ENCODE assay signal across 13 cellular contexts in the genomic region with DNA sequence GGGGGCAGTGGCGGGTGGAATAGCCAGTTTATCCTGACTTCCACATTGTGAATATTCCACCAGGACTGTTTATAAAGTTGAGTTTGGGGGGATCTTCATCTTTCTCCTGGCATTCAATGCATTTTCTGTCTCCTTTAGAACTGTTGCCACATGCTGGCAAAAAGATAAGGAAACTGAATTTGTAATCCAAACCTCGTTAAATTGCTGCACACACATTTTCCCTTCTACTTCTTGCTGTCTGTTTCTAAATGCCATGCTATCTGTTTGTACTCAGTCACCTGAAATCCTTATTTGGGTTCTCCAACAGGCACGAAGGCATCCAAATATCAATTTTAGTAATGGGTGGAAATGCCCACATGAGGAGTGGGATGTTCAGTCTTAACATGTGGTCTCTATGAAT.
DNase-seq lines count a peak whose midpoint lies in the region; ATAC-seq, FAIRE-seq and TF ChIP-seq lines count a peak whose summit lies in the region.
"Had no signal": no experiment of that assay in that cellular context is flagged by ENCODE, and none has a peak within 500 bp of the region (broad histone marks: within the 10 kb centered on the region; RNA-seq: fewer than 3 reads in every experiment).

No MANE protein-coding gene starts in this region.

- no peaks in the 10 kb centered on the region for H3K9me3 ChIP-seq in kidney (ENCODE audit: control insufficient read depth in 1 of 2, low read length in 2 of 2)
- no peaks in the 10 kb centered on the region for H3K9me3 ChIP-seq in skeletal muscle tissue (ENCODE audit: control insufficient read depth in 3 of 3, low read length in 3 of 3)

- peak overlapping the region; percentile 72 for H3K27ac Mint-ChIP-seq in activated B cell treated with CpG ODN at 0.5 μM for 24 hours
- H3K27ac Mint-ChIP-seq: activated naive CD4-positive, alpha-beta T cell treated with anti-CD3 and anti-CD28 coated beads for 36 hours; CD8-positive, alpha-beta T cell; stimulated activated naive CD8-positive, alpha-beta T cell treated with anti-CD3 and anti-CD28 coated beads, Interleukin-15, Interleukin-2, amounts not matched to agents 100 ng/mL and 50 ng/mL, for 24 hours had no signal

- H3K4me3 Mint-ChIP-seq in activated B cell treated with CpG ODN at 0.5 μM for 24 hours: peak overlapping the region; percentile 21
- H3K4me3 Mint-ChIP-seq: activated naive CD4-positive, alpha-beta T cell treated with anti-CD3 and anti-CD28 coated beads for 36 hours; CD8-positive, alpha-beta T cell; stimulated activated naive CD8-positive, alpha-beta T cell treated with anti-CD3 and anti-CD28 coated beads, Interleukin-15, Interleukin-2, amounts not matched to agents 100 ng/mL and 50 ng/mL, for 24 hours had no signal

- H3K27ac ChIP-seq in kidney (ENCODE audit: low read depth in 2 of 2, low read length in 2 of 2) (peak overlapping the region; percentile 75 to 89), skeletal muscle tissue (ENCODE audit: low read depth, low read length) (peak overlapping the region; percentile 90)
- H3K27ac ChIP-seq: epithelial cell of prostate had no signal

- CTCF ChIA-PET in activated B cell treated with CpG ODN at 0.5 μM for 24 hours (lab: Charles Lee): interaction anchor here (0.8 kb wide), 1 partner anchor 28 kb away, joined by 3 read pairs; no protein-coding TSS in a partner anchor

- no peaks in the 10 kb centered on the region for H3K36me3 ChIP-seq in kidney (ENCODE audit: control insufficient read depth in 1 of 2, insufficient read depth in 2 of 2, low read length in 2 of 2)
- H3K36me3 ChIP-seq in skeletal muscle tissue (ENCODE audit: control insufficient read depth in 3 of 3, insufficient read depth in 3 of 3, low read length in 3 of 3): no peaks in the 10 kb centered on the region

- no peaks in the 10 kb centered on the region for H3K9me3 Mint-ChIP-seq in activated B cell treated with CpG ODN at 0.5 μM for 24 hours
- H3K9me3 Mint-ChIP-seq: activated naive CD4-positive, alpha-beta T cell treated with anti-CD3 and anti-CD28 coated beads for 36 hours; CD8-positive, alpha-beta T cell had no signal

- POLR2A ChIA-PET in activated B cell treated with CpG ODN at 0.5 μM for 24 hours (lab: Charles Lee): interaction anchor here (0.7 kb wide), 1 partner anchor 448 kb away, joined by 8 read pairs; no protein-coding TSS in a partner anchor

- H3K9ac ChIP-seq in kidney (ENCODE audit: low read length in 2 of 2) (no peak overlapping the region), skeletal muscle tissue (ENCODE audit: low read depth in 1 of 3, low read length in 3 of 3) (peak overlapping the region in 2 of 3 donors; percentile 27 to 46)

- no peaks in the 10 kb centered on the region for H3K27me3 Mint-ChIP-seq in activated B cell treated with CpG ODN at 0.5 μM for 24 hours

- H3K4me1 ChIP-seq in kidney (ENCODE audit: control insufficient read depth in 1 of 2, insufficient read depth in 1 of 2, low read depth in 1 of 2, low read length in 2 of 2) (peaks cover 0 to 2% of the 10 kb centered on the region in 2 donors), skeletal muscle tissue (ENCODE audit: control insufficient read depth in 3 of 3, insufficient read depth in 3 of 3, low read length in 3 of 3) (peaks cover 10 to 20% (median 16%) of the 10 kb centered on the region in 3 donors)

- intact Hi-C loops in activated B cell treated with CpG ODN at 0.5 μM for 24 hours (cut with micrococcal nuclease): loop anchor here (5.0 to 10.0 kb wide), 3 partner anchors 177 to 444 kb away; partner anchors contain the start of gene CCN2
- intact Hi-C loops in kidney (cut with DNase I): no loop called here

- ATAC-seq in activated B cell treated with CpG ODN at 0.5 μM for 24 hours (ENCODE audit: low read depth) (no peak), HG03045 (IDR thresholded peaks at IDR 0.05; ENCODE audit: unreplicated experiment) (no peak)
- ATAC-seq: CD8-positive, alpha-beta T cell; left colon had no signal

- no peaks in the 10 kb centered on the region for H3K36me3 Mint-ChIP-seq in activated B cell treated with CpG ODN at 0.5 μM for 24 hours (ENCODE audit: low read depth)
- H3K36me3 Mint-ChIP-seq: CD8-positive, alpha-beta T cell had no signal

- DNase-seq in ELR (ENCODE audit: low read depth): peak; percentile 19
- no peak for DNase-seq in activated B cell treated with CpG ODN at 0.5 μM for 24 hours
- DNase-seq in kidney: no peak
- no peak for DNase-seq in nucleus accumbens (lab: John Stamatoyannopoulos, UW)
- no peak for DNase-seq in T-helper 1 cell
- no peak for DNase-seq in mucosa of gallbladder (ENCODE audit: low spot score)
- DNase-seq: activated naive CD4-positive, alpha-beta T cell treated with anti-CD3 and anti-CD28 coated beads for 36 hours; CD8-positive, alpha-beta T cell had no signal

- FAIRE-seq in kidney (lab: Jason Lieb, UNC): no peak

- H3K4me3 ChIP-seq in kidney (ENCODE audit: low read length in 2 of 2): no peak overlapping the region
- no peak overlapping the region for H3K4me3 ChIP-seq in skeletal muscle tissue (ENCODE audit: low read length in 3 of 3)

- TF ChIP-seq CTCF in activated B cell treated with CpG ODN at 0.5 μM for 24 hours (IDR thresholded peaks at IDR 0.05) (no peak), kidney (IDR thresholded peaks at IDR 0.05; ENCODE audit: borderline replicate concordance, extremely low read depth, insufficient read depth) (no peak)

- H3K4me1 Mint-ChIP-seq in activated B cell treated with CpG ODN at 0.5 μM for 24 hours: peaks cover 65% of the 10 kb centered on the region

- H3K27me3 ChIP-seq in skeletal muscle tissue (ENCODE audit: control insufficient read depth in 3 of 3, insufficient read depth in 3 of 3, low read length in 3 of 3): no peaks in the 10 kb centered on the region

Comparison
In these comparisons a context has a peak if more than half of its experiments do, and no peak if none do; other contexts are left out.
1. H3K9ac ChIP-seq: peak in skeletal muscle tissue (2 of 3); none in kidney (0 of 2).